29 cellular contexts compared by ENCODE assay signal in genomic region chr7:132469681-132470080, GRCh38.
"Had no signal": no experiment of that assay in that cellular context is flagged by ENCODE, and none has a peak within 500 bp of the region (broad histone marks: within the 10 kb centered on the region; RNA-seq: fewer than 3 reads in every experiment).

No MANE protein-coding gene starts in this region.

- H3K9me3 Mint-ChIP-seq: stimulated activated effector memory CD8-positive, alpha-beta T cell treated with anti-CD3 and anti-CD28 coated beads, Interleukin-12 subunit alpha, Interleukin-12 subunit beta, amount 100 ng/mL, for 72 hours; stimulated activated memory B cell treated with anti-CD40 and anti-IgM and Interleukin-4, amounts not matched to agents 10 μg/mL and 1 μg/mL and 100 μg/mL, for 72 hours; stimulated activated naive CD8-positive, alpha-beta T cell treated with anti-CD3 and anti-CD28 coated beads, Interleukin-15, amount 100 ng/mL, for 72 hours; stimulated activated naive CD8-positive, alpha-beta T cell treated with anti-CD3 and anti-CD28 coated beads, Interleukin-15, Interleukin-2, amounts not matched to agents 100 ng/mL and 50 ng/mL, for 24 hours; type B pancreatic cell had no signal

- H3K4me3 Mint-ChIP-seq: stimulated activated effector memory CD8-positive, alpha-beta T cell treated with anti-CD3 and anti-CD28 coated beads, Interleukin-12 subunit alpha, Interleukin-12 subunit beta, amount 100 ng/mL, for 72 hours; stimulated activated memory B cell treated with anti-CD40 and anti-IgM and Interleukin-4, amounts not matched to agents 10 μg/mL and 1 μg/mL and 100 μg/mL, for 72 hours; stimulated activated naive B cell treated with anti-CD40 and anti-IgM and Interleukin-4, amounts not matched to agents 10 μg/mL and 1 μg/mL and 100 μg/mL, for 72 hours; stimulated activated naive CD8-positive, alpha-beta T cell treated with anti-CD3 and anti-CD28 coated beads, Interleukin-15, amount 100 ng/mL, for 72 hours; stimulated activated naive CD8-positive, alpha-beta T cell treated with anti-CD3 and anti-CD28 coated beads, Interleukin-15, Interleukin-2, amounts not matched to agents 100 ng/mL and 50 ng/mL, for 24 hours; type B pancreatic cell had no signal

- H3K4me1 ChIP-seq: thyroid gland had no signal

- H3K27ac ChIP-seq: stomach, suprapubic skin, testis, thoracic aorta, thyroid gland, tibial artery, tibial nerve, transverse colon, upper lobe of left lung, upper lobe of right lung, uterus, vagina had no signal

- H3K36me3 Mint-ChIP-seq: stimulated activated effector memory CD8-positive, alpha-beta T cell treated with anti-CD3 and anti-CD28 coated beads, Interleukin-12 subunit alpha, Interleukin-12 subunit beta, amount 100 ng/mL, for 72 hours; stimulated activated memory B cell treated with anti-CD40 and anti-IgM and Interleukin-4, amounts not matched to agents 10 μg/mL and 1 μg/mL and 100 μg/mL, for 72 hours; stimulated activated naive B cell treated with anti-CD40 and anti-IgM and Interleukin-4, amounts not matched to agents 10 μg/mL and 1 μg/mL and 100 μg/mL, for 72 hours; type B pancreatic cell had no signal

- H3K36me3 ChIP-seq: stomach, suprapubic skin, thoracic aorta, thyroid gland, tibial artery, tibial nerve, transverse colon, upper lobe of left lung, upper lobe of right lung, uterus, vagina had no signal

- ATAC-seq: stimulated activated effector memory CD8-positive, alpha-beta T cell treated with anti-CD3 and anti-CD28 coated beads, Interleukin-12 subunit alpha, Interleukin-12 subunit beta, amount 100 ng/mL, for 72 hours; stimulated activated memory B cell treated with anti-CD40 and anti-IgM and Interleukin-4, amounts not matched to agents 10 μg/mL and 1 μg/mL and 100 μg/mL, for 72 hours; stimulated activated naive B cell treated with anti-CD40 and anti-IgM and Interleukin-4, amounts not matched to agents 10 μg/mL and 1 μg/mL and 100 μg/mL, for 72 hours; stimulated activated naive CD8-positive, alpha-beta T cell treated with anti-CD3 and anti-CD28 coated beads, Interleukin-15, amount 100 ng/mL, for 72 hours; stimulated activated naive CD8-positive, alpha-beta T cell treated with anti-CD3 and anti-CD28 coated beads, Interleukin-15, Interleukin-2, amounts not matched to agents 100 U/mL and 50 U/mL, for 24 hours; upper lobe of right lung had no signal

- H3K27ac Mint-ChIP-seq: stimulated activated effector memory CD8-positive, alpha-beta T cell treated with anti-CD3 and anti-CD28 coated beads, Interleukin-12 subunit alpha, Interleukin-12 subunit beta, amount 100 ng/mL, for 72 hours; stimulated activated memory B cell treated with anti-CD40 and anti-IgM and Interleukin-4, amounts not matched to agents 10 μg/mL and 1 μg/mL and 100 μg/mL, for 72 hours; stimulated activated naive B cell treated with anti-CD40 and anti-IgM and Interleukin-4, amounts not matched to agents 10 μg/mL and 1 μg/mL and 100 μg/mL, for 72 hours; stimulated activated naive CD8-positive, alpha-beta T cell treated with anti-CD3 and anti-CD28 coated beads, Interleukin-15, Interleukin-2, amounts not matched to agents 100 ng/mL and 50 ng/mL, for 24 hours; type B pancreatic cell had no signal

- H3K4me1 Mint-ChIP-seq: stimulated activated memory B cell treated with anti-CD40 and anti-IgM and Interleukin-4, amounts not matched to agents 10 μg/mL and 1 μg/mL and 100 μg/mL, for 72 hours; stimulated activated naive B cell treated with anti-CD40 and anti-IgM and Interleukin-4, amounts not matched to agents 10 μg/mL and 1 μg/mL and 100 μg/mL, for 72 hours had no signal

- H3K4me3 ChIP-seq: stomach, suprapubic skin, testis, thoracic aorta, thyroid gland, tibial artery, tibial nerve, transverse colon, upper lobe of left lung, upper lobe of right lung, uterus, vagina had no signal

- DNase-seq: stimulated activated CD4-positive, alpha-beta T cell treated with anti-CD3 and anti-CD28 coated beads, Interleukin-2, amount 100 ng/mL, for 48 hours; stimulated activated CD4-positive, alpha-beta T cell treated with anti-CD3 and anti-CD28 coated beads, Interleukin-4, amount 100 ng/mL, for 1 hour; stimulated activated CD4-positive, alpha-beta T cell treated with anti-CD3 and anti-CD28 coated beads, Interleukin-4, amount 100 ng/mL, for 24 hours; stimulated activated CD4-positive, alpha-beta T cell treated with anti-CD3 and anti-CD28 coated beads, Interleukin-4, amount 100 ng/mL, for 4 hours; stimulated activated CD8-positive, alpha-beta memory T cell treated with anti-CD3 and anti-CD28 coated beads, Interleukin-4, amount 100 ng/mL, for 48 hours; stimulated activated naive B cell treated with anti-CD40 and anti-IgM and Interleukin-4, amounts not matched to agents 10 μg/mL and 1 μg/mL and 100 μg/mL, for 72 hours; stimulated activated naive CD4-positive, alpha-beta T cell; stimulated activated naive CD4-positive, alpha-beta T cell treated with Interleukin-2 at 50 U/mL for 16 hours; stimulated activated naive CD8-positive, alpha-beta T cell treated with anti-CD3 and anti-CD28 coated beads, Interleukin-15, amount 100 ng/mL, for 72 hours; stimulated activated naive CD8-positive, alpha-beta T cell treated with anti-CD3 and anti-CD28 coated beads, Interleukin-15, Interleukin-2, amounts not matched to agents 100 U/mL and 50 U/mL, for 24 hours; stomach; substantia nigra; testis; thyroid gland; tibial artery; transverse colon; trophoblast cell; upper lobe of left lung; upper lobe of right lung; uterus had no signal

- H3K27me3 Mint-ChIP-seq: stimulated activated naive CD8-positive, alpha-beta T cell treated with anti-CD3 and anti-CD28 coated beads, Interleukin-15, Interleukin-2, amounts not matched to agents 100 ng/mL and 50 ng/mL, for 24 hours had no signal

- H3K9me3 ChIP-seq: stomach, suprapubic skin, testis, thoracic aorta, thyroid gland, tibial artery, tibial nerve, transverse colon, upper lobe of left lung, upper lobe of right lung, uterus, vagina had no signal

- H3K27me3 ChIP-seq: testis, thyroid gland, tibial artery, transverse colon, upper lobe of left lung, upper lobe of right lung, uterus, vagina had no signal

- FAIRE-seq: urothelium cell line had no signal
